9 cellular contexts compared by ENCODE assay signal in genomic region chr2:68357608-68358337, GRCh38. TPM values are rescaled to one million over a fixed set of nuclear protein-coding genes. Genes with fewer than 3 reads are reported as not detected.
DNase-seq lines count a peak whose midpoint lies in the region; ATAC-seq and TF ChIP-seq lines count a peak whose summit lies in the region.
"Had no signal": no experiment of that assay in that cellular context is flagged by ENCODE, and none has a peak within 500 bp of the region (broad histone marks: within the 10 kb centered on the region; RNA-seq: fewer than 3 reads in every experiment).

No MANE protein-coding gene starts in this region.

- no peak overlapping the region for H3K4me2 ChIP-seq in mammary epithelial cell (ENCODE audit: insufficient read depth, low read depth, low read length)

- H3K79me2 ChIP-seq in mammary epithelial cell (ENCODE audit: insufficient read depth, low read length), result no peaks in the 10 kb centered on the region

- H3K36me3 ChIP-seq in BJ (ENCODE audit: control insufficient read depth, insufficient read depth, low read length) (no peaks in the 10 kb centered on the region), mammary epithelial cell (ENCODE audit: insufficient read depth, low read length) (no peaks in the 10 kb centered on the region), liver (ENCODE audit: control insufficient read depth in 4 of 4, insufficient read depth in 3 of 4, low read depth in 1 of 4, low read length in 3 of 4) (no peaks in the 10 kb centered on the region)

- intact Hi-C loops in mammary epithelial cell (cut with micrococcal nuclease), result loop anchor here (1.0 to 5.0 kb wide), 4 partner anchors 65 to 235 kb away; no protein-coding TSS in a partner anchor

- peak; percentile 61 to 75 for TF ChIP-seq RAD21 in liver (IDR thresholded peaks at IDR 0.05)

- no peak overlapping the region for H3K27ac ChIP-seq in mammary epithelial cell (ENCODE audit: insufficient read depth, low read depth, low read length)
- H3K27ac ChIP-seq in liver (ENCODE audit: low read depth in 1 of 2, low read length in 2 of 2), result no peak overlapping the region

- no peak overlapping the region for H2AFZ ChIP-seq in mammary epithelial cell (ENCODE audit: low read depth, low read length)

- WGBS in mammary epithelial cell (ENCODE audit: low coverage, missing lambda C conversion rate), result 81% methylated on average over 6 of the region's 6 CpGs
- 79% methylated on average over 6 of the region's 6 CpGs for WGBS in liver

- POLR2A ChIA-PET in BJ (lab: Charles Lee), result interaction anchor here (0.5 kb wide), 1 partner anchor 313 kb away, joined by 7 read pairs; no protein-coding TSS in a partner anchor

- H3K4me1 ChIP-seq in mammary epithelial cell (ENCODE audit: insufficient read depth, low read length) (no peaks in the 10 kb centered on the region), liver (ENCODE audit: control insufficient read depth in 4 of 4, insufficient read depth in 4 of 4, low read length in 3 of 4) (peaks cover 0 to 5% (median 2%) of the 10 kb centered on the region in 4 donors)

- ATAC-seq in GM18868 (IDR thresholded peaks at IDR 0.05; ENCODE audit: unreplicated experiment) (peak; percentile 70), HG03039 (IDR thresholded peaks at IDR 0.05; ENCODE audit: unreplicated experiment) (peak; percentile 55), HG03135 (IDR thresholded peaks at IDR 0.05; ENCODE audit: unreplicated experiment) (no peak), GM18861 (IDR thresholded peaks at IDR 0.05; ENCODE audit: unreplicated experiment) (no peak)

- H3K4me3 ChIP-seq in BJ (ENCODE audit: low read depth, low read length), result no peak overlapping the region
- no peak overlapping the region for H3K4me3 ChIP-seq in mammary epithelial cell (replicated peaks in 1 of 3; ENCODE audit: insufficient read depth in 1 of 3, low read depth in 2 of 3, low read length in 3 of 3)
- H3K4me3 ChIP-seq in liver (ENCODE audit: low read depth in 1 of 3, low read length in 3 of 3), result no peak overlapping the region

- TF ChIP-seq CTCF in BJ (IDR thresholded peaks at IDR 0.05; ENCODE audit: insufficient read depth, low read depth, low read length), result peak; percentile 72
- peak; percentile 44 to 62 for TF ChIP-seq CTCF in mammary epithelial cell (conservative IDR thresholded peaks at IDR 0.05 in 1 of 2, IDR thresholded peaks at IDR 0.05 in 1 of 2; ENCODE audit: extremely low read depth in 1 of 2, insufficient read depth in 1 of 2, low read depth in 1 of 2, low read length in 2 of 2)
- peak; percentile 34 for TF ChIP-seq CTCF in liver (IDR thresholded peaks at IDR 0.05; ENCODE audit: low read depth, low read length, missing input control)

- H3K27me3 ChIP-seq in BJ (ENCODE audit: control insufficient read depth, insufficient read depth, low read length), result no peaks in the 10 kb centered on the region
- H3K27me3 ChIP-seq in mammary epithelial cell (ENCODE audit: insufficient read depth, low read length), result no peaks in the 10 kb centered on the region
- no peaks in the 10 kb centered on the region for H3K27me3 ChIP-seq in liver (ENCODE audit: control insufficient read depth in 4 of 4, insufficient read depth in 4 of 4, low read length in 3 of 4)

- CTCF ChIA-PET in BJ (lab: Yijun Ruan, JAX) (interaction anchor here (0.7 to 1.8 kb wide), 21 partner anchors 9 to 235 kb away, joined by 3 to 11 read pairs (median 3); no protein-coding TSS in a partner anchor), mammary epithelial cell (lab: Charles Lee; ENCODE audit: low non-redundant PET) (interaction anchor here (1.2 kb wide), 1 partner anchor 114 kb away, joined by 4 read pairs; no protein-coding TSS in a partner anchor)

- H3K9ac ChIP-seq in mammary epithelial cell (ENCODE audit: insufficient read depth, low read length), result no peak overlapping the region
- H3K9ac ChIP-seq in liver (ENCODE audit: low read depth in 1 of 2, low read length in 2 of 2), result no peak overlapping the region

- BruUV-seq in mammary epithelial cell (replicated peaks; lab: Mats Ljungman, UMichigan), result no TSS peak

- H3K9me3 ChIP-seq in mammary epithelial cell (replicated peaks; ENCODE audit: insufficient read depth, low read length) (no peaks in the 10 kb centered on the region), liver (ENCODE audit: control insufficient read depth in 4 of 4, low read length in 3 of 4) (no peaks in the 10 kb centered on the region)

- dilution Hi-C loops in mammary epithelial cell (cut with HindIII; ENCODE audit: low sequenced_read_pairs), result no loop called here

- no peaks in the 10 kb centered on the region for H4K20me1 ChIP-seq in mammary epithelial cell (ENCODE audit: insufficient read depth, low read length)

- DNase-seq in BJ (ENCODE audit: low read depth) (no peak), NCI-H524 (lab: John Stamatoyannopoulos, UW) (peak; percentile 65 to 74), mammary epithelial cell (peak; percentile 53)

- in situ Hi-C loops in mammary epithelial cell (cut with MboI; ENCODE audit: low sequenced_read_pairs in 2 of 2), result no loop called here

TF ChIP-seq in liver, 16 proteins besides CTCF, POLR2A, EP300 and RAD21:
- TF ChIP-seq RXRA (IDR thresholded peaks at IDR 0.05), result no peak
- TF ChIP-seq, protein P1, sequence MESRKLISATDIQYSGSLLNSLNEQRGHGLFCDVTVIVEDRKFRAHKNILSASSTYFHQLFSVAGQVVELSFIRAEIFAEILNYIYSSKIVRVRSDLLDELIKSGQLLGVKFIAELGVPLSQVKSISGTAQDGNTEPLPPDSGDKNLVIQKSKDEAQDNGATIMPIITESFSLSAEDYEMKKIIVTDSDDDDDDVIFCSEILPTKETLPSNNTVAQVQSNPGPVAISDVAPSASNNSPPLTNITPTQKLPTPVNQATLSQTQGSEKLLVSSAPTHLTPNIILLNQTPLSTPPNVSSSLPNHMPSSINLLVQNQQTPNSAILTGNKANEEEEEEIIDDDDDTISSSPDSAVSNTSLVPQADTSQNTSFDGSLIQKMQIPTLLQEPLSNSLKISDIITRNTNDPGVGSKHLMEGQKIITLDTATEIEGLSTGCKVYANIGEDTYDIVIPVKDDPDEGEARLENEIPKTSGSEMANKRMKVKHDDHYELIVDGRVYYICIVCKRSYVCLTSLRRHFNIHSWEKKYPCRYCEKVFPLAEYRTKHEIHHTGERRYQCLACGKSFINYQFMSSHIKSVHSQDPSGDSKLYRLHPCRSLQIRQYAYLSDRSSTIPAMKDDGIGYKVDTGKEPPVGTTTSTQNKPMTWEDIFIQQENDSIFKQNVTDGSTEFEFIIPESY (IDR thresholded peaks at IDR 0.05), result no peak
- TF ChIP-seq JUND (IDR thresholded peaks at IDR 0.05), result no peak
- no peak for TF ChIP-seq HNF4A (conservative IDR thresholded peaks at IDR 0.05)
- no peak for TF ChIP-seq FOXA2 (IDR thresholded peaks at IDR 0.05)
- TF ChIP-seq, protein P2, sequence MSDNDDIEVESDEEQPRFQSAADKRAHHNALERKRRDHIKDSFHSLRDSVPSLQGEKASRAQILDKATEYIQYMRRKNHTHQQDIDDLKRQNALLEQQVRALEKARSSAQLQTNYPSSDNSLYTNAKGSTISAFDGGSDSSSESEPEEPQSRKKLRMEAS (IDR thresholded peaks at IDR 0.05), result no peak
- TF ChIP-seq, protein P3, sequence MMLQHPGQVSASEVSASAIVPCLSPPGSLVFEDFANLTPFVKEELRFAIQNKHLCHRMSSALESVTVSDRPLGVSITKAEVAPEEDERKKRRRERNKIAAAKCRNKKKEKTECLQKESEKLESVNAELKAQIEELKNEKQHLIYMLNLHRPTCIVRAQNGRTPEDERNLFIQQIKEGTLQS (IDR thresholded peaks at IDR 0.05), result no peak
- TF ChIP-seq YY1 (IDR thresholded peaks at IDR 0.05), result no peak

RNA-seq across cellular contexts. Expression of gene PLEK, which starts 7.3 kb away (rescaled TPM):
- 0.07 TPM in 1 of 2 replicates, not detected in the other for polyA plus RNA-seq in BJ (2011; rRNA removed)
- not detected in 2 replicates for polyA minus RNA-seq in BJ (2011; rRNA and poly(A)+ RNA removed)
- total RNA-seq in mammary epithelial cell, result under 1 TPM in 1 of 2 donors, not detected in 1; 0.09 TPM
- 0.07 TPM for polyA plus RNA-seq in mammary epithelial cell
- not detected for polyA minus RNA-seq in mammary epithelial cell
- 10 to 100 TPM in 1 of 2 donors, 1 to 10 TPM in 1; 5.3 to 40.6 TPM for total RNA-seq in liver
- polyA plus RNA-seq in liver, result 1 to 10 TPM; 2.6 to 3.9 TPM

RNA-seq across cellular contexts. Expression of gene CNRIP1, which starts 38.0 kb away (rescaled TPM):
- polyA plus RNA-seq in BJ (2011; rRNA removed), result 63.4 and 81.9 TPM in 2 replicates
- 28.2 and 33.3 TPM in 2 replicates for polyA minus RNA-seq in BJ (2011; rRNA and poly(A)+ RNA removed)
- total RNA-seq in mammary epithelial cell, result under 1 TPM in 1 of 2 donors, not detected in 1; under 0.01 TPM
- polyA plus RNA-seq in mammary epithelial cell, result not detected
- polyA minus RNA-seq in mammary epithelial cell, result not detected
- 10 to 100 TPM in 1 of 2 donors, 1 to 10 TPM in 1; 2.8 to 26.4 TPM for total RNA-seq in liver
- polyA plus RNA-seq in liver, result 1 to 10 TPM; 2.9 to 3.3 TPM
- total RNA-seq: mononuclear cell had no signal

Comparison
In these comparisons a context has a peak if more than half of its experiments do, and no peak if none do; other contexts are left out.
1. ATAC-seq: peak in GM18868 (single experiment) and HG03039 (single experiment); none in HG03135 (single experiment) and GM18861 (single experiment).
2. RNA of gene CNRIP1, which starts 38.0 kb away (polyA plus RNA-seq): 63.4 to 81.9 TPM in BJ; 2.9 to 3.3 TPM in liver and not detected in mammary epithelial cell (single experiment); every median in the first group is over 10 times any median in the second.
3. Peak in every context shown above with its lines, with median percentiles within 50 percentile points of each other: CTCF ChIP-seq.